8 cellular contexts compared by ENCODE assay signal in the genomic region with DNA sequence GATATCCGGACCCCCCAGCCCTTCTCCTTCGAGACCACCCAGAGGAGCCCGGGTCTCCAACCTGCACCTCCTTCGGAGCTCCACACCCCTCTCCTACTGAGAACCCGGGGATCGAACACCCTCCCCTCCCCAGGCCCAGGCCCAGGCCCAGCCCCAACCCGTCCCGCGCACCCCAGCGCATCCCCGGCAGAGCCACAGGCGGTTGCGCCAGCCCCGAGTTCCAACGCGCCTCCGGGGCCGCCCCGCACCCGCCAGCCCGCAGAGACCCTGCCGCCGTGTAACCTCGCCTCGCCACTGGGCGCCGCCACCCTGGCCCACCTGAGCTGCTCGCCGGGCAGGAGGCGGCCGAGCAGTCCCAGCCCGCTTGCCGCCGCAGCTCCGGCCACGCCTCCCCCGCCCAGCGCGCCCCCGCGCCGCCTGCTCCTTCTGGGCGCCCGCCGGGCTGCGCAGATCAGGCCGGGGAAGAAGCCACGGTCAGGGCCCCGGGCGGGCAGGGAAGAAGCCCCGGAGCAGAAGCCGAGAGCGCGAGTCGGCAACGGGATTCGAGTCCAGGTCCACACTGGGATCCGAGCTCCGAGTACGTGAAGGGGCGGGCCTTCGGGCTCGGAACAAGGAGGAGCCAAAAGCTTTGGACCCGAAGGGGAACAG. TPM values are rescaled to one million over a fixed set of nuclear protein-coding genes. Genes with fewer than 3 reads are reported as not detected.
DNase-seq lines count a peak whose midpoint lies in the region; ATAC-seq, FAIRE-seq and TF ChIP-seq lines count a peak whose summit lies in the region.

A gene with protein sequence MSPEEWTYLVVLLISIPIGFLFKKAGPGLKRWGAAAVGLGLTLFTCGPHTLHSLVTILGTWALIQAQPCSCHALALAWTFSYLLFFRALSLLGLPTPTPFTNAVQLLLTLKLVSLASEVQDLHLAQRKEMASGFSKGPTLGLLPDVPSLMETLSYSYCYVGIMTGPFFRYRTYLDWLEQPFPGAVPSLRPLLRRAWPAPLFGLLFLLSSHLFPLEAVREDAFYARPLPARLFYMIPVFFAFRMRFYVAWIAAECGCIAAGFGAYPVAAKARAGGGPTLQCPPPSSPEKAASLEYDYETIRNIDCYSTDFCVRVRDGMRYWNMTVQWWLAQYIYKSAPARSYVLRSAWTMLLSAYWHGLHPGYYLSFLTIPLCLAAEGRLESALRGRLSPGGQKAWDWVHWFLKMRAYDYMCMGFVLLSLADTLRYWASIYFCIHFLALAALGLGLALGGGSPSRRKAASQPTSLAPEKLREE (minus strand): TSS at position 561 of the 648 bp plus-strand sequence. CDS start 1,072 bp downstream, outside the sequence.

- ATAC-seq in A549 (peak; percentile 44 to 51), GM18511 (IDR thresholded peaks at IDR 0.05; ENCODE audit: unreplicated experiment) (peak; percentile 27), HG02885 (IDR thresholded peaks at IDR 0.05; ENCODE audit: poor library complexity, unreplicated experiment) (peak; percentile 15)
- no peak for ATAC-seq in naive thymus-derived CD4-positive, alpha-beta T cell

- TF ChIP-seq EP300 in A549 (IDR thresholded peaks at IDR 0.05) = no peak

- H3K9me3 ChIP-seq in A549 (no peaks in the 10 kb centered on the region), endocrine pancreas (ENCODE audit: control insufficient read depth, low read length) (no peaks in the 10 kb centered on the region)
- H3K9me3 ChIP-seq in naive thymus-derived CD4-positive, alpha-beta T cell (ENCODE audit: control insufficient read depth in 2 of 3, low read length in 3 of 3) = no peaks in the 10 kb centered on the region

- peaks cover 0 to 18% (median 5%) of the 10 kb centered on the region in 5 donors for H3K36me3 Mint-ChIP-seq in naive thymus-derived CD4-positive, alpha-beta T cell

- TF ChIP-seq RAD21 in A549 (conservative IDR thresholded peaks at IDR 0.05 in 1 of 2, IDR thresholded peaks at IDR 0.05 in 1 of 2) = no peak; a peak in 2 of 5 replicates

- no peak for FAIRE-seq in A549 (lab: Jason Lieb, UNC)

- H3K36me3 ChIP-seq in endocrine pancreas (ENCODE audit: control insufficient read depth, insufficient read depth, low read length) = peaks cover 3% of the 10 kb centered on the region
- peaks cover 5 to 18% (median 5%) of the 10 kb centered on the region in 3 experiments for H3K36me3 ChIP-seq in naive thymus-derived CD4-positive, alpha-beta T cell (ENCODE audit: control insufficient read depth in 2 of 3, insufficient read depth in 3 of 3, low read length in 3 of 3)

- TF ChIP-seq POLR2A in A549 (IDR thresholded peaks at IDR 0.05; ENCODE audit: low read length) = peak; percentile 63

- H3K27ac Mint-ChIP-seq in naive thymus-derived CD4-positive, alpha-beta T cell = peak within 1 kb of the TSS; percentile 97 to 100 (median 99)

- peak within 1 kb of the TSS; percentile 78 for H3K9ac ChIP-seq in endocrine pancreas (ENCODE audit: control insufficient read depth, insufficient read depth, low read length)

- DNase-seq in A549 (ENCODE audit: low read depth in 1 of 2, low spot score in 1 of 2) (no peak), RWPE1 (ENCODE audit: low spot score) (no peak), SHP77 (lab: John Stamatoyannopoulos, UW) (no peak), dedifferentiated amniotic fluid mesenchymal stem cell (ENCODE audit: extremely low spot score) (no peak)
- no peak for DNase-seq in naive thymus-derived CD4-positive, alpha-beta T cell

- H3K4me3 Mint-ChIP-seq in naive thymus-derived CD4-positive, alpha-beta T cell = peak within 1 kb of the TSS; percentile 90 to 100 (median 93)

- peaks cover 0 to 2% (median 0%) of the 10 kb centered on the region in 11 donors for H3K9me3 Mint-ChIP-seq in naive thymus-derived CD4-positive, alpha-beta T cell

- peak within 1 kb of the TSS; percentile 80 for H3K4me3 ChIP-seq in A549
- peak within 1 kb of the TSS; percentile 34 for H3K4me3 ChIP-seq in endocrine pancreas (ENCODE audit: control insufficient read depth, insufficient read depth, low read length)
- H3K4me3 ChIP-seq in naive thymus-derived CD4-positive, alpha-beta T cell (ENCODE audit: low read length) = peak within 1 kb of the TSS; percentile 81

- H3K4me1 Mint-ChIP-seq in naive thymus-derived CD4-positive, alpha-beta T cell = peaks cover 15 to 47% (median 39%) of the 10 kb centered on the region in 7 donors

- POLR2A ChIA-PET in A549 (lab: Yijun Ruan, JAX) = interaction anchor here (0.5 to 5.0 kb wide), 22 partner anchors 10 to 543 kb away, joined by 3 to 132 read pairs (median 7); partner anchors contain the start of genes CNOT3, LENG1, LENG8 and LENG9
- POLR2A ChIA-PET in RWPE1 (lab: Yijun Ruan, JAX; ENCODE audit: low non-redundant PET) = interaction anchor here (0.7 to 1.7 kb wide), 4 partner anchors 10 to 259 kb away, joined by 3 to 9 read pairs (median 4); partner anchors contain the start of genes LENG8 and RPS9
- POLR2A ChIA-PET in naive thymus-derived CD4-positive, alpha-beta T cell (lab: Charles Lee) = interaction anchor here (0.7 to 7.0 kb wide), 22 partner anchors 11 to 1465 kb away, joined by 3 to 135 read pairs (median 6); partner anchors contain the start of genes CNOT3, FIZ1, LENG1 and LENG8

- CTCF ChIA-PET in A549 (lab: Yijun Ruan, JAX) = interaction anchor here (0.8 to 17.2 kb wide), 10 partner anchors 9 to 380 kb away, joined by 3 to 295 read pairs (median 4); partner anchors contain the start of genes LENG1 and TMC4
- CTCF ChIA-PET in RWPE1 (lab: Yijun Ruan, JAX) = interaction anchor here (0.7 to 1.6 kb wide), 3 partner anchors 10 to 947 kb away, joined by 3 to 6 read pairs (median 5); partner anchors contain the start of gene TMC4
- CTCF ChIA-PET in naive thymus-derived CD4-positive, alpha-beta T cell (lab: Charles Lee) = interaction anchor here (0.6 to 2.1 kb wide), 8 partner anchors 9 to 184 kb away, joined by 3 to 6 read pairs (median 4); partner anchors contain the start of genes CNOT3 and LENG1

- peak within 1 kb of the TSS; percentile 79 for H3K4me2 ChIP-seq in A549

- peaks cover 0 to 2% (median 0%) of the 10 kb centered on the region in 5 donors for H3K27me3 Mint-ChIP-seq in naive thymus-derived CD4-positive, alpha-beta T cell

- peaks cover 23% of the 10 kb centered on the region for H3K4me1 ChIP-seq in A549
- no peaks in the 10 kb centered on the region for H3K4me1 ChIP-seq in endocrine pancreas (ENCODE audit: control insufficient read depth, insufficient read depth, low read length)
- peaks cover 20 to 22% of the 10 kb centered on the region in 2 donors for H3K4me1 ChIP-seq in naive thymus-derived CD4-positive, alpha-beta T cell (ENCODE audit: control insufficient read depth in 2 of 2, insufficient read depth in 2 of 2, low read length in 2 of 2)

- intact Hi-C loops in naive thymus-derived CD4-positive, alpha-beta T cell (cut with micrococcal nuclease) = loop anchor here (1.0 to 2.0 kb wide), 4 partner anchors 11 to 42 kb away; no protein-coding TSS in a partner anchor

- peak; percentile 34; the same call in 2 of the 3 replicates for TF ChIP-seq CTCF in A549 (IDR thresholded peaks at IDR 0.05)
- peak; percentile 56; the same call in 1 of the 2 replicates for TF ChIP-seq CTCF in RWPE1 (conservative IDR thresholded peaks at IDR 0.05; ENCODE audit: low read depth)

- 1% methylated on average over 16 of the region's 64 CpGs for WGBS in A549 (ENCODE audit: missing lambda C conversion rate)

- H3K27me3 ChIP-seq in endocrine pancreas (ENCODE audit: control insufficient read depth, insufficient read depth, low read length) = no peaks in the 10 kb centered on the region
- H3K27me3 ChIP-seq in naive thymus-derived CD4-positive, alpha-beta T cell (ENCODE audit: control insufficient read depth in 2 of 2, insufficient read depth in 2 of 2, low read length in 2 of 2) = no peaks in the 10 kb centered on the region

- H3K27ac ChIP-seq in A549 = peak within 1 kb of the TSS; percentile 94 to 95
- peak within 1 kb of the TSS; percentile 95 for H3K27ac ChIP-seq in RWPE1
- peak within 1 kb of the TSS; percentile 99 for H3K27ac ChIP-seq in naive thymus-derived CD4-positive, alpha-beta T cell (ENCODE audit: low read depth, low read length)

TF ChIP-seq in A549, 52 proteins besides CTCF, POLR2A, EP300 and RAD21 (continues in another document):
- TF ChIP-seq MAX (IDR thresholded peaks at IDR 0.05) = peak; percentile 62
- peak; percentile 26; the same call in 1 of the 3 replicates for TF ChIP-seq SMC3 (IDR thresholded peaks at IDR 0.05)
- TF ChIP-seq MYC (IDR thresholded peaks at IDR 0.05; ENCODE audit: borderline replicate concordance, low read length) = 0 out of 2 replicates have a peak, but pooled peaks have one; percentile 7
- TF ChIP-seq, protein P1, sequence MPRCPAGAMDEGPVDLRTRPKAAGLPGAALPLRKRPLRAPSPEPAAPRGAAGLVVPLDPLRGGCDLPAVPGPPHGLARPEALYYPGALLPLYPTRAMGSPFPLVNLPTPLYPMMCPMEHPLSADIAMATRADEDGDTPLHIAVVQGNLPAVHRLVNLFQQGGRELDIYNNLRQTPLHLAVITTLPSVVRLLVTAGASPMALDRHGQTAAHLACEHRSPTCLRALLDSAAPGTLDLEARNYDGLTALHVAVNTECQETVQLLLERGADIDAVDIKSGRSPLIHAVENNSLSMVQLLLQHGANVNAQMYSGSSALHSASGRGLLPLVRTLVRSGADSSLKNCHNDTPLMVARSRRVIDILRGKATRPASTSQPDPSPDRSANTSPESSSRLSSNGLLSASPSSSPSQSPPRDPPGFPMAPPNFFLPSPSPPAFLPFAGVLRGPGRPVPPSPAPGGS (IDR thresholded peaks at IDR 0.05) = peak; percentile 59; the same call in 1 of the 3 replicates
- peak in 1 of 2 experiments; percentile 58; a peak in 3 of 5 replicates for TF ChIP-seq JUN (IDR thresholded peaks at IDR 0.05)
- no peak for TF ChIP-seq POLR2AphosphoS2 (conservative IDR thresholded peaks at IDR 0.05; ENCODE audit: low read length)
- TF ChIP-seq RFX5 (IDR thresholded peaks at IDR 0.05) = no peak
- peak; percentile 62; the same call in 1 of the 2 replicates for TF ChIP-seq PHF8 (IDR thresholded peaks at IDR 0.05; ENCODE audit: borderline replicate concordance, low read depth)

RNA-seq across cellular contexts. Expression of the gene that starts here (rescaled TPM):
- 42.1 and 52.4 TPM in 2 replicates for polyA plus RNA-seq in A549 (2011; rRNA removed)
- polyA plus RNA-seq in A549 (2012; cell fraction: cytosol; rRNA removed) = 81.6 and 121 TPM in 2 replicates
- polyA plus RNA-seq in A549 (2012; cell fraction: nucleus; rRNA removed) = 201 and 292 TPM in 2 replicates
- polyA plus RNA-seq in A549 (2017; fragmentation: RNase III; extraction: RNeasy Plus Mini Kit Qiagen cat#74134 plus additional on column Dnase treatment) = 129 to 142 TPM (median 133 TPM) in 3 replicates
- polyA minus RNA-seq in A549 (2011; rRNA and poly(A)+ RNA removed) = 29.0 and 46.8 TPM in 2 replicates
- total RNA-seq in naive thymus-derived CD4-positive, alpha-beta T cell = 10 to 100 TPM; 25.8 to 79.4 (median 43.0) TPM
- 10 to 100 TPM; 11.3 to 18.9 TPM for polyA plus RNA-seq in naive thymus-derived CD4-positive, alpha-beta T cell
